Comparison of ENCODE assay signal across 8 cellular contexts in the genomic region with DNA sequence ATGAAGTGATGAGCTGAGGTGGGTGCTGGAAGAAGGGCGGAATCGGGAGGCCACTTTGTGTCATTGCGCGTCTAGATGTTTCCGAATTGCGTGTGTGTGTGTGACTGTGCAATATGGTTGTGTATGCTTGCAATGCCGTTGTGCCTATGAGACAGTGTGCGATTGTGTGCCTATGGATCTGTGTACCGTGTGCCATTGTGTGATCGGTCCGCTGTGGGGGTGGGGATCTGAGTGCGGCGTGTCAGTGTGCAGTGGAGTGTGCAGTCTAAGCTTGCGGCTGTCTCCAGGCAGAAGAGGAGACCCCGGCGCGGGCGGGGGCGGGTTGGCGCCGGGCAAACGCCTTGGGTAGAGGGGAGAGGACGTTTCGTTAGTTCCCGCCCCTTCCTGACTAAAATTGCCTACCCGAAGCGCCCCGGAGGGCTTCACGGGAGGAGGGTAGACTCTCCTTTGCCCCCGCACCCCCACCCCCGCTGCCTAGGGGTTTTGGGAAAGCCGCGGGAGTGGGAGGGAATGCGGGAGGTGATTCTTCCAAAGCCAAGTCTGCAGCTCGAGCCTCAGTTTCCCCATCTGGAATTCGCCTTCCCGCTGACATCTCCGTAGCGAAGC. TPM values are rescaled to one million over a fixed set of nuclear protein-coding genes. Genes with fewer than 3 reads are reported as not detected.
A peak's percentile ranks its signal among the peaks of the same experiment; 100 is the strongest.
DNase-seq lines count a peak whose midpoint lies in the region; ATAC-seq and TF ChIP-seq lines count a peak whose summit lies in the region.

No MANE protein-coding gene starts in this region.

- H3K36me3 Mint-ChIP-seq in activated CD8-positive, alpha-beta T cell treated with anti-CD3 and anti-CD28 coated beads, Interleukin-2, amount 10 ng/mL, durations not matched to agents 7 days and 5 days (ENCODE audit: low read depth) = peaks cover 29% of the 10 kb centered on the region

- intact Hi-C loops in A673 (cut with micrococcal nuclease; ENCODE audit: unreplicated experiment) (loop anchor here (1.0 to 5.0 kb wide), 2 partner anchors 11 to 36 kb away; partner anchors contain the start of gene PCDHGC3), thyroid gland (cut with DNase I) (no loop called here)

- H3K4me1 ChIP-seq in A673 (ENCODE audit: insufficient read depth, low read length, poor library complexity, severe bottlenecking) = peaks cover 54% of the 10 kb centered on the region
- peaks cover 100% of the 10 kb centered on the region for H3K4me1 ChIP-seq in Karpas-422 (ENCODE audit: low read length)
- H3K4me1 ChIP-seq in muscle layer of colon (ENCODE audit: insufficient read depth, low read length) = peaks cover 41% of the 10 kb centered on the region
- peaks cover 27 to 51% of the 10 kb centered on the region in 2 donors for H3K4me1 ChIP-seq in thyroid gland

- H3K4me3 Mint-ChIP-seq in activated CD8-positive, alpha-beta T cell treated with anti-CD3 and anti-CD28 coated beads, Interleukin-2, amount 10 ng/mL, durations not matched to agents 7 days and 5 days = peak overlapping the region; percentile 43

- POLR2A ChIA-PET in A673 (lab: Charles Lee; ENCODE audit: low non-redundant PET) = interaction anchor here (0.6 to 1.0 kb wide), 2 partner anchors 12 to 473 kb away, joined by 3 read pairs; no protein-coding TSS in a partner anchor
- POLR2A ChIA-PET in activated CD8-positive, alpha-beta T cell treated with anti-CD3 and anti-CD28 coated beads, Interleukin-2, amount 10 ng/mL, durations not matched to agents 7 days and 5 days (lab: Charles Lee) = interaction anchor here (0.8 to 2.3 kb wide), 3 partner anchors 83 to 192 kb away, joined by 3 to 7 read pairs (median 4); partner anchors contain the start of genes PCDHGA10, PCDHGA12 and TAF7

- H3K9me3 Mint-ChIP-seq in activated CD8-positive, alpha-beta T cell treated with anti-CD3 and anti-CD28 coated beads, Interleukin-2, amount 10 ng/mL, durations not matched to agents 7 days and 5 days (ENCODE audit: insufficient read depth) = no peaks in the 10 kb centered on the region

- peaks cover 39% of the 10 kb centered on the region for H3K4me1 Mint-ChIP-seq in activated CD8-positive, alpha-beta T cell treated with anti-CD3 and anti-CD28 coated beads, Interleukin-2, amount 10 ng/mL, durations not matched to agents 7 days and 5 days (ENCODE audit: low read depth)

- CTCF ChIA-PET in A673 (lab: Charles Lee) = interaction anchor here (0.6 to 2.2 kb wide), 10 partner anchors 8 to 378 kb away, joined by 3 to 11 read pairs (median 4); partner anchors contain the start of genes PCDHB14, PCDHB5, PCDHGA11 and PCDHGC3
- CTCF ChIA-PET in activated CD8-positive, alpha-beta T cell treated with anti-CD3 and anti-CD28 coated beads, Interleukin-2, amount 10 ng/mL, durations not matched to agents 7 days and 5 days (lab: Charles Lee) = interaction anchor here (0.6 to 5.3 kb wide), 36 partner anchors 10 to 290 kb away, joined by 3 to 64 read pairs (median 5); partner anchors contain the start of genes PCDHB14, PCDHB15, PCDHGA10 and PCDHGA11

- H3K9ac ChIP-seq in Karpas-422 (ENCODE audit: low read length) (peak overlapping the region; percentile 87), muscle layer of colon (ENCODE audit: low read length) (peak overlapping the region; percentile 66)

- H3K27me3 Mint-ChIP-seq in activated CD8-positive, alpha-beta T cell treated with anti-CD3 and anti-CD28 coated beads, Interleukin-2, amount 10 ng/mL, durations not matched to agents 7 days and 5 days (ENCODE audit: low read depth) = no peaks in the 10 kb centered on the region

- no peak for TF ChIP-seq CTCF in A673 (conservative IDR thresholded peaks at IDR 0.05; ENCODE audit: low read depth, low read length)
- no peak for TF ChIP-seq CTCF in epithelial cell of proximal tubule (conservative IDR thresholded peaks at IDR 0.05; ENCODE audit: low read depth, low read length)
- TF ChIP-seq CTCF in thyroid gland (IDR thresholded peaks at IDR 0.05) = no peak

- H3K27ac Mint-ChIP-seq in activated CD8-positive, alpha-beta T cell treated with anti-CD3 and anti-CD28 coated beads, Interleukin-2, amount 10 ng/mL, durations not matched to agents 7 days and 5 days = peak overlapping the region; percentile 23

- ATAC-seq in activated CD8-positive, alpha-beta T cell treated with anti-CD3 and anti-CD28 coated beads, Interleukin-2, amount 10 ng/mL, durations not matched to agents 7 days and 5 days = peak; percentile 16
- ATAC-seq in HG03039 (IDR thresholded peaks at IDR 0.05; ENCODE audit: unreplicated experiment) (no peak), GM21737 (IDR thresholded peaks at IDR 0.05; ENCODE audit: unreplicated experiment) (no peak)

- BruUV-seq in A673 (replicated peaks; lab: Mats Ljungman, UMichigan) = no TSS peak

- H3K9me3 ChIP-seq in A673 (ENCODE audit: low read depth, low read length, poor library complexity, severe bottlenecking) = no peaks in the 10 kb centered on the region
- H3K9me3 ChIP-seq in Karpas-422 (ENCODE audit: low read length) = no peaks in the 10 kb centered on the region
- no peaks in the 10 kb centered on the region for H3K9me3 ChIP-seq in muscle layer of colon (ENCODE audit: low read length)
- H3K9me3 ChIP-seq in thyroid gland = no peaks in the 10 kb centered on the region

- H3K27me3 ChIP-seq in A673 (replicated peaks; ENCODE audit: insufficient read depth, low read depth, low read length, poor library complexity) (no peaks in the 10 kb centered on the region), Karpas-422 (ENCODE audit: low read length) (no peaks in the 10 kb centered on the region), muscle layer of colon (ENCODE audit: control insufficient read depth in 1 of 2, insufficient read depth in 2 of 2, low read length in 2 of 2) (no peaks in the 10 kb centered on the region), thyroid gland (no peaks in the 10 kb centered on the region)

- peak overlapping the region; percentile 59 for H3K4me2 ChIP-seq in Karpas-422 (ENCODE audit: low read depth, low read length, poor library complexity, severe bottlenecking)

- H3K4me3 ChIP-seq in A673 (ENCODE audit: low read depth, low read length, poor library complexity, severe bottlenecking) = peak overlapping the region; percentile 57
- H3K4me3 ChIP-seq in Karpas-422 (ENCODE audit: low read length) = peak overlapping the region; percentile 54
- H3K4me3 ChIP-seq in epithelial cell of proximal tubule (ENCODE audit: low read depth, low read length) = peak overlapping the region; percentile 51
- H3K4me3 ChIP-seq in muscle layer of colon (ENCODE audit: low read depth in 1 of 2, low read length in 2 of 2) = peak overlapping the region; percentile 83 to 92
- peak overlapping the region in 2 of 3 donors; percentile 36 to 47 for H3K4me3 ChIP-seq in thyroid gland (replicated peaks in 1 of 3)

- DNase-seq in A673 (ENCODE audit: low spot score) = peak; percentile 90
- peak; percentile 93 for DNase-seq in Karpas-422
- DNase-seq in activated CD8-positive, alpha-beta T cell treated with anti-CD3 and anti-CD28 coated beads, Interleukin-2, amount 10 ng/mL, durations not matched to agents 7 days and 5 days = no peak
- DNase-seq in epithelial cell of proximal tubule (ENCODE audit: low read depth) = no peak
- DNase-seq in thyroid gland = peak; percentile 36 to 55

- no peaks in the 10 kb centered on the region for H3K9me2 ChIP-seq in Karpas-422 (replicated peaks; ENCODE audit: insufficient read depth, low read length)

- WGBS in thyroid gland, 2 donors = 2 to 4% methylated on average over 16 to 34 of the region's 39 CpGs

- H3K79me2 ChIP-seq in Karpas-422 (ENCODE audit: low read length) = no peaks in the 10 kb centered on the region

- no peak overlapping the region for H2AFZ ChIP-seq in Karpas-422 (ENCODE audit: low read length)

- H3K36me3 ChIP-seq in A673 (ENCODE audit: insufficient read depth, low read length, poor library complexity, severe bottlenecking) (peaks cover 32% of the 10 kb centered on the region), Karpas-422 (ENCODE audit: insufficient read depth, low read length) (peaks cover 15% of the 10 kb centered on the region), muscle layer of colon (ENCODE audit: insufficient read depth, low read length) (peaks cover 24% of the 10 kb centered on the region), thyroid gland (peaks cover 9 to 13% of the 10 kb centered on the region in 2 donors)

- TF ChIP-seq POLR2A in thyroid gland (IDR thresholded peaks at IDR 0.05) = no peak

- no peaks in the 10 kb centered on the region for H4K20me1 ChIP-seq in Karpas-422 (ENCODE audit: insufficient read depth, low read depth, low read length)

- peak overlapping the region; percentile 92 for H3K27ac ChIP-seq in A673 (ENCODE audit: low read depth, low read length, poor library complexity, severe bottlenecking)
- peak overlapping the region; percentile 100 for H3K27ac ChIP-seq in Karpas-422 (ENCODE audit: low read length)
- H3K27ac ChIP-seq in muscle layer of colon (ENCODE audit: low read depth, low read length) = peak overlapping the region; percentile 88
- H3K27ac ChIP-seq in thyroid gland = peak overlapping the region in 2 of 3 donors; percentile 70 to 91

RNA-seq across cellular contexts. Expression of gene PCDHGC5, which starts 24.2 kb away (rescaled TPM):
- total RNA-seq in A673 (2021) = 3.4 and 3.6 TPM in 2 replicates
- 5.1 and 5.8 TPM in 2 replicates for total RNA-seq in Karpas-422 (2014; rRNA removed; shearing (Covaris generic); ENCODE audit: low replicate concordance)
- not detected for total RNA-seq in activated CD8-positive, alpha-beta T cell treated with anti-CD3 and anti-CD28 coated beads, Interleukin-2, amount 10 ng/mL, durations not matched to agents 7 days and 5 days
- 0.06 TPM in 1 of 2 replicates, not detected in the other for total RNA-seq in epithelial cell of proximal tubule
- 1 to 10 TPM; 1.8 to 3.4 (median 2.1) TPM for total RNA-seq in thyroid gland

RNA-seq across cellular contexts. Expression of gene PCDHGC4, which starts 28.3 kb away (rescaled TPM):
- total RNA-seq in A673 (2021) (3.6 and 3.8 TPM in 2 replicates), epithelial cell of proximal tubule (0.07 and 0.46 TPM in 2 replicates), thyroid gland (10 to 100 TPM in 1 of 4 donors, 1 to 10 TPM in 3; 2.5 to 10.7 (median 4.8) TPM)
- total RNA-seq in Karpas-422 (2014; rRNA removed; shearing (Covaris generic); ENCODE audit: low replicate concordance) = 7.0 and 11.8 TPM in 2 replicates
- not detected for total RNA-seq in activated CD8-positive, alpha-beta T cell treated with anti-CD3 and anti-CD28 coated beads, Interleukin-2, amount 10 ng/mL, durations not matched to agents 7 days and 5 days

RNA-seq across cellular contexts. Expression of gene PCDHGC3, which starts 37.4 kb away (rescaled TPM):
- total RNA-seq in A673 (2021) = 103 and 112 TPM in 2 replicates
- 61.3 and 75.2 TPM in 2 replicates for total RNA-seq in Karpas-422 (2014; rRNA removed; shearing (Covaris generic); ENCODE audit: low replicate concordance)
- total RNA-seq in activated CD8-positive, alpha-beta T cell treated with anti-CD3 and anti-CD28 coated beads, Interleukin-2, amount 10 ng/mL, durations not matched to agents 7 days and 5 days = not detected
- total RNA-seq in epithelial cell of proximal tubule = 9.8 and 23.2 TPM in 2 replicates
- 10 to 100 TPM; 24.7 to 31.5 (median 27.6) TPM for total RNA-seq in thyroid gland

Comparison
In these comparisons a context has a peak if more than half of its experiments do, and no peak if none do; other contexts are left out.
1. DNase-seq: peak in A673 (single experiment), Karpas-422 (single experiment) and thyroid gland (2 of 2); none in activated CD8-positive, alpha-beta T cell treated with anti-CD3 and anti-CD28 coated beads, Interleukin-2, amount 10 ng/mL, durations not matched to agents 7 days and 5 days (single experiment) and epithelial cell of proximal tubule (single experiment).
2. RNA of gene PCDHGC3, which starts 37.4 kb away (total RNA-seq): 103 to 112 TPM in A673, 61.3 to 75.2 TPM in Karpas-422, 24.7 to 31.5 TPM in thyroid gland and 9.8 to 23.2 TPM in epithelial cell of proximal tubule; not detected in activated CD8-positive, alpha-beta T cell treated with anti-CD3 and anti-CD28 coated beads, Interleukin-2, amount 10 ng/mL, durations not matched to agents 7 days and 5 days; every median in the first group is over 10 times any median in the second.
3. Peak in every context shown above with its lines, with median percentiles within 50 percentile points of each other: H3K27ac ChIP-seq and H3K4me3 ChIP-seq.